ENCODE assay signal across 10 cellular contexts in the genomic region with DNA sequence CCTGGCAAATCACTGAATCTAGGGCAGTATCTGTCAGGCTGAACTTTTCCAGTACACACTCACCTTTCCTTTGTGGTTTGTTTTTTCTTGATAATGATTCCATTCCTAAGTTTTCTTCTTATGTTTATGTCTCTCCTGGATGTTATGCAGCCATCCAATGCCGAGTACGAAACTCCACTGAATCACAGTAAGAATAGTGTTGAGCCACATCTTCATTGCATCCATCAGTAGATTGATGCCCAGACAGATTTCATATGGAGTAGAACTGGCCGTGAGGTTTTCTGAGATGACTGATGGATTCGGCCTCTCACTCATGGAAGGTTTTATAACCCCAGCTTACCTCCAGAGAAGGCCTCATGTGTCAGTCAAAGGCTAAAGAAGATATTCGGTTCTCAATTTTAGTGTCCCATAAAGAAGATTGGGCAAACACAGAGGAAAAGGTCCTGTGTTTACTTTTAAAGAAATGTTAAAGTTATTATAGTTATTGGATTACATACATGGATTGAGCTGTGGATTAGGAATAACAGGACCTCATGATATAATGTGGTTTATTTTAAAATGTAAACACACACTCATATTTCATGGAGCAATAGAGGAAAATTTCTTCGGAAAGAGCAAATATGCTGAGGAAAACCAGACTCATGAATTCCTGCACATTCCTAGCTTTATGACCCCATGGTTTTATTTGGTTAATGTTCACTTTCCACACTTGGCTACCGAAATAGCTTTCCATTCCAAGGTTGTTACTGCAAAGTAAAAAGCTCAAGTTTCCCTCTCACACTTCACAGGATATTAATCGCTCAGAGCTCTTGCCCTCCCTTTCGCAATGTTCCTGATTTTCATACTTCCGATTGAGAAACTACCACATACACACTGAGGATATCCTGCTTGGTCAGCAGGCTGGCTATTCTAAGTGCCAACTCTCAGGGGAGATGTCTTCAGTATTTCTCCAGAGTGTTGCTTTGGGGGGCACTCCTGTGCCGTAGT.
DNase-seq lines count a peak whose midpoint lies in the region; ATAC-seq, FAIRE-seq and TF ChIP-seq lines count a peak whose summit lies in the region.
"Had no signal": no experiment of that assay in that cellular context is flagged by ENCODE, and none has a peak within 500 bp of the region (broad histone marks: within the 10 kb centered on the region; RNA-seq: fewer than 3 reads in every experiment).

No MANE protein-coding gene starts in this region.

- H3K9me3 Mint-ChIP-seq in activated naive CD4-positive, alpha-beta T cell treated with anti-CD3 and anti-CD28 coated beads, Interleukin-2, amount 50 U/mL, for 72 hours: peaks cover 0 to 11% of the 10 kb centered on the region in 2 donors
- H3K9me3 Mint-ChIP-seq in T-cell: no peaks in the 10 kb centered on the region

- TF ChIP-seq CTCF in bronchial epithelial cell (IDR thresholded peaks at IDR 0.05; ENCODE audit: insufficient read depth, low read length, severe bottlenecking) (no peak), liver (IDR thresholded peaks at IDR 0.05; ENCODE audit: low read depth, low read length, missing input control) (no peak), thyroid gland (IDR thresholded peaks at IDR 0.05) (no peak)

- intact Hi-C loops in thyroid gland (cut with DNase I): no loop called here

- CTCF ChIA-PET in T-cell (lab: Charles Lee): interaction anchor here (0.6 to 1.3 kb wide), 4 partner anchors 36 to 509 kb away, joined by 3 to 12 read pairs (median 6); no protein-coding TSS in a partner anchor

- no peak overlapping the region for H3K27ac Mint-ChIP-seq in activated naive CD4-positive, alpha-beta T cell treated with anti-CD3 and anti-CD28 coated beads, Interleukin-2, amount 50 U/mL, for 72 hours
- H3K27ac Mint-ChIP-seq in T-cell: peak overlapping the region in 1 of 2 donors; percentile 19

- no peak overlapping the region for H3K9ac ChIP-seq in liver (ENCODE audit: low read depth in 1 of 2, low read length in 2 of 2)

- TF ChIP-seq EP300 in Ishikawa (IDR thresholded peaks at IDR 0.05; ENCODE audit: borderline replicate concordance): peak; percentile 82

- peaks cover 0 to 5% of the 10 kb centered on the region in 2 donors for H3K36me3 Mint-ChIP-seq in activated naive CD4-positive, alpha-beta T cell treated with anti-CD3 and anti-CD28 coated beads, Interleukin-2, amount 50 U/mL, for 72 hours
- H3K36me3 Mint-ChIP-seq in T-cell: no peaks in the 10 kb centered on the region

- TF ChIP-seq RAD21 in Ishikawa (IDR thresholded peaks at IDR 0.05; ENCODE audit: low read depth) (no peak), liver (IDR thresholded peaks at IDR 0.05) (peak; percentile 29 to 45)

- H3K4me3 Mint-ChIP-seq in T-cell: no peak overlapping the region

- peaks cover 0 to 17% (median 15%) of the 10 kb centered on the region in 4 donors for H3K4me1 ChIP-seq in liver (ENCODE audit: control insufficient read depth in 4 of 4, insufficient read depth in 4 of 4, low read length in 3 of 4)
- H3K4me1 ChIP-seq in thyroid gland: peaks cover 12 to 22% of the 10 kb centered on the region in 2 donors

- DNase-seq in bronchial epithelial cell (ENCODE audit: low read depth): peak; percentile 94
- DNase-seq in thyroid gland: peak; percentile 31 to 37
- no peak for DNase-seq in activated naive CD4-positive, alpha-beta T cell treated with anti-CD3 and anti-CD28 coated beads, Interleukin-2, amount 50 U/mL, for 72 hours (ENCODE audit: low spot score in 2 of 2)
- DNase-seq in T-cell: no peak
- DNase-seq: NCI-H82; stimulated activated CD4-positive, alpha-beta T cell treated with anti-CD3 and anti-CD28 coated beads, Interleukin-4, amount 100 ng/mL, for 1 hour had no signal

- TF ChIP-seq POLR2A in thyroid gland (IDR thresholded peaks at IDR 0.05): no peak

- H3K36me3 ChIP-seq in bronchial epithelial cell (ENCODE audit: control insufficient read depth, insufficient read depth, low read length) (no peaks in the 10 kb centered on the region), liver (ENCODE audit: control insufficient read depth in 4 of 4, insufficient read depth in 3 of 4, low read depth in 1 of 4, low read length in 3 of 4) (no peaks in the 10 kb centered on the region), thyroid gland (no peaks in the 10 kb centered on the region)

- peaks cover 7 to 30% of the 10 kb centered on the region in 2 donors for H3K27me3 Mint-ChIP-seq in T-cell

- H3K4me3 ChIP-seq in bronchial epithelial cell (ENCODE audit: low read depth, low read length) (no peak overlapping the region), liver (ENCODE audit: low read depth in 1 of 3, low read length in 3 of 3) (no peak overlapping the region), thyroid gland (replicated peaks in 1 of 3) (no peak overlapping the region)

- H3K4me1 Mint-ChIP-seq in T-cell: no peaks in the 10 kb centered on the region

- FAIRE-seq in bronchial epithelial cell (lab: Jason Lieb, UNC): no peak

- peak overlapping the region; percentile 69 to 75 for H3K27ac ChIP-seq in liver (ENCODE audit: low read depth in 1 of 2, low read length in 2 of 2)
- H3K27ac ChIP-seq in thyroid gland: peak overlapping the region; percentile 50 to 68 (median 62)

- 40% methylated on average over 11 of the region's 11 CpGs for WGBS in liver
- 46 to 51% methylated on average over 11 of the region's 11 CpGs for WGBS in thyroid gland, 2 donors

- no peak for ATAC-seq in activated naive CD4-positive, alpha-beta T cell treated with anti-CD3 and anti-CD28 coated beads, Interleukin-2, amount 50 U/mL, for 72 hours
- ATAC-seq in T-cell (replicated peaks in 1 of 4): no peak
- no peak for ATAC-seq in HG03442 (IDR thresholded peaks at IDR 0.05; ENCODE audit: unreplicated experiment)
- ATAC-seq in GM18858 (IDR thresholded peaks at IDR 0.05; ENCODE audit: unreplicated experiment): no peak

- H3K27me3 ChIP-seq in bronchial epithelial cell (ENCODE audit: control insufficient read depth, insufficient read depth, low read length) (no peaks in the 10 kb centered on the region), liver (ENCODE audit: control insufficient read depth in 4 of 4, insufficient read depth in 4 of 4, low read length in 3 of 4) (no peaks in the 10 kb centered on the region), thyroid gland (no peaks in the 10 kb centered on the region)

- H3K9me3 ChIP-seq in liver (ENCODE audit: control insufficient read depth in 4 of 4, low read length in 3 of 4) (no peaks in the 10 kb centered on the region), thyroid gland (no peaks in the 10 kb centered on the region)

- POLR2A ChIA-PET in T-cell (lab: Charles Lee): no interaction called here

TF ChIP-seq in Ishikawa, 13 proteins besides CTCF, POLR2A, EP300 and RAD21 (continues in another document):
- TF ChIP-seq, protein P1, sequence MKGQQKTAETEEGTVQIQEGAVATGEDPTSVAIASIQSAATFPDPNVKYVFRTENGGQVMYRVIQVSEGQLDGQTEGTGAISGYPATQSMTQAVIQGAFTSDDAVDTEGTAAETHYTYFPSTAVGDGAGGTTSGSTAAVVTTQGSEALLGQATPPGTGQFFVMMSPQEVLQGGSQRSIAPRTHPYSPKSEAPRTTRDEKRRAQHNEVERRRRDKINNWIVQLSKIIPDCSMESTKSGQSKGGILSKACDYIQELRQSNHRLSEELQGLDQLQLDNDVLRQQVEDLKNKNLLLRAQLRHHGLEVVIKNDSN (IDR thresholded peaks at IDR 0.05): no peak
- no peak for TF ChIP-seq CREB1 (IDR thresholded peaks at IDR 0.05; ENCODE audit: low read depth)
- TF ChIP-seq, protein P2, sequence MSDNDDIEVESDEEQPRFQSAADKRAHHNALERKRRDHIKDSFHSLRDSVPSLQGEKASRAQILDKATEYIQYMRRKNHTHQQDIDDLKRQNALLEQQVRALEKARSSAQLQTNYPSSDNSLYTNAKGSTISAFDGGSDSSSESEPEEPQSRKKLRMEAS (IDR thresholded peaks at IDR 0.05): 0 out of 2 replicates have a peak, but pooled peaks have one; percentile 45

TF ChIP-seq in liver, 16 proteins besides CTCF, POLR2A, EP300 and RAD21 (continues in another document):
- TF ChIP-seq GABPA (IDR thresholded peaks at IDR 0.05 in 1 of 2, conservative IDR thresholded peaks at IDR 0.05 in 1 of 2) (peak; percentile 28 to 70), HNF4G (IDR thresholded peaks at IDR 0.05) (no peak), NR2F2 (IDR thresholded peaks at IDR 0.05) (peak; percentile 89), FOXA1 (IDR thresholded peaks at IDR 0.05) (no peak), TAF1 (conservative IDR thresholded peaks at IDR 0.05) (no peak), RXRA (IDR thresholded peaks at IDR 0.05) (peak; percentile 30 to 79)
- TF ChIP-seq, protein P3, sequence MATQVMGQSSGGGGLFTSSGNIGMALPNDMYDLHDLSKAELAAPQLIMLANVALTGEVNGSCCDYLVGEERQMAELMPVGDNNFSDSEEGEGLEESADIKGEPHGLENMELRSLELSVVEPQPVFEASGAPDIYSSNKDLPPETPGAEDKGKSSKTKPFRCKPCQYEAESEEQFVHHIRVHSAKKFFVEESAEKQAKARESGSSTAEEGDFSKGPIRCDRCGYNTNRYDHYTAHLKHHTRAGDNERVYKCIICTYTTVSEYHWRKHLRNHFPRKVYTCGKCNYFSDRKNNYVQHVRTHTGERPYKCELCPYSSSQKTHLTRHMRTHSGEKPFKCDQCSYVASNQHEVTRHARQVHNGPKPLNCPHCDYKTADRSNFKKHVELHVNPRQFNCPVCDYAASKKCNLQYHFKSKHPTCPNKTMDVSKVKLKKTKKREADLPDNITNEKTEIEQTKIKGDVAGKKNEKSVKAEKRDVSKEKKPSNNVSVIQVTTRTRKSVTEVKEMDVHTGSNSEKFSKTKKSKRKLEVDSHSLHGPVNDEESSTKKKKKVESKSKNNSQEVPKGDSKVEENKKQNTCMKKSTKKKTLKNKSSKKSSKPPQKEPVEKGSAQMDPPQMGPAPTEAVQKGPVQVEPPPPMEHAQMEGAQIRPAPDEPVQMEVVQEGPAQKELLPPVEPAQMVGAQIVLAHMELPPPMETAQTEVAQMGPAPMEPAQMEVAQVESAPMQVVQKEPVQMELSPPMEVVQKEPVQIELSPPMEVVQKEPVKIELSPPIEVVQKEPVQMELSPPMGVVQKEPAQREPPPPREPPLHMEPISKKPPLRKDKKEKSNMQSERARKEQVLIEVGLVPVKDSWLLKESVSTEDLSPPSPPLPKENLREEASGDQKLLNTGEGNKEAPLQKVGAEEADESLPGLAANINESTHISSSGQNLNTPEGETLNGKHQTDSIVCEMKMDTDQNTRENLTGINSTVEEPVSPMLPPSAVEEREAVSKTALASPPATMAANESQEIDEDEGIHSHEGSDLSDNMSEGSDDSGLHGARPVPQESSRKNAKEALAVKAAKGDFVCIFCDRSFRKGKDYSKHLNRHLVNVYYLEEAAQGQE (IDR thresholded peaks at IDR 0.05): peak; percentile 47
- TF ChIP-seq, protein P4, sequence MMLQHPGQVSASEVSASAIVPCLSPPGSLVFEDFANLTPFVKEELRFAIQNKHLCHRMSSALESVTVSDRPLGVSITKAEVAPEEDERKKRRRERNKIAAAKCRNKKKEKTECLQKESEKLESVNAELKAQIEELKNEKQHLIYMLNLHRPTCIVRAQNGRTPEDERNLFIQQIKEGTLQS (IDR thresholded peaks at IDR 0.05): no peak
- TF ChIP-seq, protein P2 (IDR thresholded peaks at IDR 0.05): peak; percentile 85

Comparison
In these comparisons a context has a peak if more than half of its experiments do, and no peak if none do; other contexts are left out.
1. DNase-seq: peak in bronchial epithelial cell (single experiment) and thyroid gland (2 of 2); none in activated naive CD4-positive, alpha-beta T cell treated with anti-CD3 and anti-CD28 coated beads, Interleukin-2, amount 50 U/mL, for 72 hours (0 of 2) and T-cell (0 of 34).